In the genomic region with DNA sequence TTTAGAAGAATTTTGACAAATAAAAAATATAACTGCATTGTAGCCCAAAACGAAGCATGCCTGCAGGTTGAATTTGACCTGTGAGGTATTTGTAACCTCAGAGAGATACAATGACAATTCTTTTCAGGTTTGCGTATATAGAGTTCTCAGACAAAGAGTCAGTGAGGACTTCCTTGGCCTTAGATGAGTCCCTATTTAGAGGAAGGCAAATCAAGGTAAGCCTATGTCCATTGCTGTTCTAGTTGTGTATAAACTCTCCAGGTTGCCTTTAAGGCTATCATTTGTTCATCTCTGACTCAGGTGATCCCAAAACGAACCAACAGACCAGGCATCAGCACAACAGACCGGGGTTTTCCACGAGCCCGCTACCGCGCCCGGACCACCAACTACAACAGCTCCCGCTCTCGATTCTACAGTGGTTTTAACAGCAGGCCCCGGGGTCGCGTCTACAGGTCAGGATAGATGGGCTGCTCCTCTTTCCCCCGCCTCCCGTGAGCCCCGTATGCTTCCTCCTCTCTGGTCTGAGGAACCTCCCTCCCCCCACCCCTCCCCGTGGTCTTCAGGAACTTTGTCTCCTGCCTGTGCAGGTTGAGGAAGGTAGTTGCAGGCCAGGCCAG, we compare ENCODE assay signal across 19 cellular contexts. TPM values are rescaled to one million over a fixed set of nuclear protein-coding genes. Genes with fewer than 3 reads are reported as not detected.
DNase-seq lines count a peak whose midpoint lies in the region; ATAC-seq, FAIRE-seq and TF ChIP-seq lines count a peak whose summit lies in the region.
"Had no signal": no experiment of that assay in that cellular context is flagged by ENCODE, and none has a peak within 500 bp of the region (broad histone marks: within the 10 kb centered on the region; RNA-seq: fewer than 3 reads in every experiment).

No MANE protein-coding gene starts in this region.

- peaks cover 6% of the 10 kb centered on the region; the same call in 1 of the 2 replicates for H4K20me1 ChIP-seq in Karpas-422 (ENCODE audit: insufficient read depth, low read depth, low read length)
- H4K20me1 ChIP-seq in GM12878 (ENCODE audit: control insufficient read depth, insufficient read depth): no peaks in the 10 kb centered on the region; the same call in 1 of the 2 replicates

- H3K79me2 ChIP-seq in Karpas-422 (ENCODE audit: low read length) (peaks cover 30% of the 10 kb centered on the region), GM12878 (ENCODE audit: control insufficient read depth, insufficient read depth, low read length) (peaks cover 23% of the 10 kb centered on the region)

- no peak overlapping the region for H2AFZ ChIP-seq in Karpas-422 (ENCODE audit: low read length)
- no peak overlapping the region for H2AFZ ChIP-seq in GM12878 (ENCODE audit: control insufficient read depth, low read depth, low read length)

- TF ChIP-seq CTCF in 22Rv1 (IDR thresholded peaks at IDR 0.05) (no peak), GM12878 (IDR thresholded peaks at IDR 0.05 in 2 of 3, conservative IDR thresholded peaks at IDR 0.05 in 1 of 3; ENCODE audit: control insufficient read depth in 2 of 3, extremely low read depth in 1 of 3, insufficient read depth in 1 of 3, low read depth in 3 of 3, low read length in 3 of 3) (no peak), progenitor cell of endocrine pancreas (IDR thresholded peaks at IDR 0.05; ENCODE audit: unreplicated experiment) (no peak)

- in situ Hi-C loops in GM12878 (cut with MboI): loop anchor here (5.0 to 25.0 kb wide), 2 partner anchors 233 to 788 kb away; a partner anchor contains a TSS

- no peak for TF ChIP-seq EP300 in GM12878 (IDR thresholded peaks at IDR 0.05; ENCODE audit: borderline replicate concordance in 1 of 2, control insufficient read depth in 1 of 2, low read depth in 2 of 2, low read length in 2 of 2)

- no peaks in the 10 kb centered on the region for H3K9me3 Mint-ChIP-seq in progenitor cell of endocrine pancreas (ENCODE audit: low read depth)
- H3K9me3 Mint-ChIP-seq: CD8-positive, alpha-beta memory T cell; immature natural killer cell had no signal

- FAIRE-seq in GM12878 (lab: Jason Lieb, UNC): no peak

- H3K4me3 Mint-ChIP-seq in progenitor cell of endocrine pancreas (ENCODE audit: low read depth): no peak overlapping the region

- H3K27ac ChIP-seq in 22Rv1 (peak overlapping the region; percentile 96; the same call in 1 of the 2 replicates), Karpas-422 (ENCODE audit: low read length) (no peak overlapping the region; the same call in 1 of the 2 replicates), GM12878 (ENCODE audit: control insufficient read depth, insufficient read depth) (no peak overlapping the region)
- H3K27ac ChIP-seq: heart right ventricle had no signal

- WGBS in GM12878 (ENCODE audit: insufficient coverage, insufficient replicate concordance, low lambda C conversion rate, missing lambda C conversion rate): 94% methylated on average over 18 of the region's 18 CpGs

- peaks cover 23% of the 10 kb centered on the region for H3K36me3 Mint-ChIP-seq in progenitor cell of endocrine pancreas (ENCODE audit: insufficient read depth)

- ATAC-seq in GM12878 (no peak), GM19452 (IDR thresholded peaks at IDR 0.05; ENCODE audit: unreplicated experiment) (no peak)
- ATAC-seq: activated naive CD4-positive, alpha-beta T cell treated with anti-CD3 and anti-CD28 coated beads, Interleukin-2, amount 50 U/mL, for 72 hours; heart right ventricle; stimulated activated memory B cell treated with anti-CD40 and anti-IgM and Interleukin-4, amounts not matched to agents 10 μg/mL and 1 μg/mL and 100 μg/mL, for 72 hours had no signal

- RAD21 ChIA-PET in GM12878 (lab: Charles Lee; ENCODE audit: unreplicated experiment): interaction anchor here (1.3 to 4.1 kb wide), 2 partner anchors 20 to 28 kb away, joined by 3 to 103 read pairs; a partner anchor contains a TSS

- H3K9ac ChIP-seq in Karpas-422 (ENCODE audit: low read length): no peak overlapping the region
- no peak overlapping the region for H3K9ac ChIP-seq in GM12878 (ENCODE audit: control insufficient read depth, insufficient read depth, low read length)

- H3K4me2 ChIP-seq in Karpas-422 (ENCODE audit: low read depth, low read length, poor library complexity, severe bottlenecking) (peak overlapping the region; percentile 85), GM12878 (ENCODE audit: control insufficient read depth, insufficient read depth) (peak overlapping the region; percentile 14; the same call in 1 of the 2 replicates)

- SMC1A ChIA-PET in GM12878 (lab: Charles Lee; ENCODE audit: uncharacterized antibody, unreplicated experiment): interaction anchor here (1.0 to 3.5 kb wide), 3 partner anchors 11 to 59 kb away, joined by 3 to 13 read pairs (median 3); no protein-coding TSS in a partner anchor

- no peaks in the 10 kb centered on the region for H3K9me3 ChIP-seq in Karpas-422 (ENCODE audit: low read length)
- H3K9me3 ChIP-seq in GM12878 (replicated peaks; ENCODE audit: control insufficient read depth, insufficient read depth, low read length): no peaks in the 10 kb centered on the region
- H3K9me3 ChIP-seq: heart right ventricle, sigmoid colon, tibial nerve had no signal

- no peak for TF ChIP-seq POLR2A in GM12878 (IDR thresholded peaks at IDR 0.05; ENCODE audit: low read depth, low read length)

- CTCF ChIA-PET in GM12878 (lab: Yijun Ruan, JAX): interaction anchor here (1.1 to 7.2 kb wide), 6 partner anchors 22 to 236 kb away, joined by 3 to 77 read pairs (median 16); a partner anchor contains a TSS

- TF ChIP-seq RAD21 in GM12878 (IDR thresholded peaks at IDR 0.05; ENCODE audit: insufficient read depth, low read depth, low read length): no peak

- POLR2A ChIA-PET in GM12878 (lab: Charles Lee): interaction anchor here (0.6 to 6.3 kb wide), 4 partner anchors 17 to 578 kb away, joined by 3 to 98 read pairs (median 30); a partner anchor contains a TSS

- H3K4me1 Mint-ChIP-seq in progenitor cell of endocrine pancreas (ENCODE audit: low read depth): peaks cover 21% of the 10 kb centered on the region

- H3K27ac Mint-ChIP-seq in progenitor cell of endocrine pancreas: no peak overlapping the region
- H3K27ac Mint-ChIP-seq: activated CD4-positive, alpha-beta memory T cell treated with anti-CD3 and anti-CD28 coated beads, Interleukin-2, amount 10 ng/mL, durations not matched to agents 7 days and 5 days had no signal

- H3K27me3 ChIP-seq in Karpas-422 (ENCODE audit: low read length) (no peaks in the 10 kb centered on the region), GM12878 (replicated peaks in 1 of 2; ENCODE audit: control insufficient read depth in 2 of 2, insufficient read depth in 2 of 2, low read length in 1 of 2) (no peaks in the 10 kb centered on the region)
- H3K27me3 ChIP-seq: heart right ventricle, sigmoid colon, tibial nerve had no signal

- DNase-seq in Karpas-422 (no peak), GM12878 (ENCODE audit: low read depth, low spot score) (no peak), progenitor cell of endocrine pancreas (ENCODE audit: low spot score, unreplicated experiment) (no peak), germinal center (ENCODE audit: low spot score) (no peak)
- DNase-seq: activated CD4-positive, alpha-beta memory T cell treated with anti-CD3 and anti-CD28 coated beads, Interleukin-2, amount 10 ng/mL, durations not matched to agents 7 days and 5 days; activated T-cell treated with anti-CD3 and anti-CD28 coated beads, Interleukin-2, amount 50 U/mL, for 48 hours; CD8-positive, alpha-beta memory T cell; cortex of kidney; heart right ventricle; immature natural killer cell; MV-4-11; NCI-H187 treated with DMSO at 0.1 percent for 48 hours; NCI-H226; sigmoid colon had no signal

- H3K4me3 ChIP-seq in Karpas-422 (ENCODE audit: low read length): no peak overlapping the region
- H3K4me3 ChIP-seq in GM12878: no peak overlapping the region; the same call in 1 of the 2 replicates

- peaks cover 28% of the 10 kb centered on the region for H3K36me3 ChIP-seq in Karpas-422 (ENCODE audit: insufficient read depth, low read length)
- peaks cover 10 to 18% of the 10 kb centered on the region in 2 experiments for H3K36me3 ChIP-seq in GM12878 (ENCODE audit: control insufficient read depth in 2 of 2, insufficient read depth in 2 of 2, low read length in 1 of 2)

- H3K4me1 ChIP-seq in Karpas-422 (ENCODE audit: low read length): peaks cover 34% of the 10 kb centered on the region
- H3K4me1 ChIP-seq in GM12878 (ENCODE audit: control insufficient read depth, insufficient read depth, low read length): peaks cover 13% of the 10 kb centered on the region

- intact Hi-C loops in GM12878 (cut with micrococcal nuclease; ENCODE audit: unreplicated experiment): loop anchor here (5.0 kb wide), 2 partner anchors 143 to 233 kb away; a partner anchor contains a TSS

- no peaks in the 10 kb centered on the region for H3K27me3 Mint-ChIP-seq in progenitor cell of endocrine pancreas
- H3K27me3 Mint-ChIP-seq: activated CD4-positive, alpha-beta memory T cell treated with anti-CD3 and anti-CD28 coated beads, Interleukin-2, amount 10 ng/mL, durations not matched to agents 7 days and 5 days; stimulated activated memory B cell treated with anti-CD40 and anti-IgM and Interleukin-4, amounts not matched to agents 10 μg/mL and 1 μg/mL and 100 μg/mL, for 72 hours had no signal

- no peaks in the 10 kb centered on the region for H3K9me2 ChIP-seq in Karpas-422 (replicated peaks; ENCODE audit: insufficient read depth, low read length)

- no TSS peak for BruUV-seq in GM12878 (replicated peaks; lab: Mats Ljungman, UMichigan)

RNA-seq across cellular contexts. Expression of a gene that starts 2.7 kb away (rescaled TPM):
- 126 and 195 TPM in 2 replicates for total RNA-seq in Karpas-422 (2014; rRNA removed; shearing (Covaris generic); ENCODE audit: low replicate concordance)
- total RNA-seq in GM12878 (2013; cell fraction: nucleolus; rRNA removed): 79.0 and 80.6 TPM in 2 replicates
- total RNA-seq in GM12878 (2014; rRNA removed): 83.4 and 90.6 TPM in 2 replicates
- 106 TPM in 2 replicates for total RNA-seq in GM12878 (2014; rRNA removed; fragmentation: Illumina TruSeq; extraction: Trizol)
- total RNA-seq in GM12878 (2021): 189 and 206 TPM in 2 replicates
- 67.7 TPM for polyA plus RNA-seq in GM12878 (2011; ENCODE audit: low read depth)
- polyA plus RNA-seq in GM12878 (2011; rRNA removed): 222 and 248 TPM in 2 replicates
- 198 and 220 TPM in 2 replicates for polyA plus RNA-seq in GM12878 (2011; cell fraction: cytosol; rRNA removed)
- 548 and 640 TPM in 2 replicates for polyA plus RNA-seq in GM12878 (2011; cell fraction: nucleus; rRNA removed)
- polyA plus RNA-seq in GM12878 (2012): 119 and 126 TPM in 2 replicates
- 206 and 231 TPM in 2 replicates for polyA plus RNA-seq in GM12878 (2014; fragmentation: Illumina TruSeq; extraction: Trizol)
- polyA plus RNA-seq in GM12878 (2014; fragmentation: Nextera tagmentation; extraction: Ambion mirVana): 10 to 100 TPM; 31.3 to 35.6 TPM
- 149 and 158 TPM in 2 replicates for polyA plus RNA-seq in GM12878 (2014; rRNA removed)
- 10 to 100 TPM; 76.8 to 99.4 TPM for polyA plus RNA-seq in GM12878 (2016; fragmentation: Nextera tagmentation; extraction: Ambion mirVana)
- polyA minus RNA-seq in GM12878 (2011; rRNA and poly(A)+ RNA removed): 90.9 and 114 TPM in 2 replicates
- 21.9 and 31.3 TPM in 2 replicates for polyA minus RNA-seq in GM12878 (2011; cell fraction: cytosol; rRNA and poly(A)+ RNA removed)
- 40.1 and 63.0 TPM in 2 replicates for polyA minus RNA-seq in GM12878 (2011; cell fraction: nucleus; rRNA and poly(A)+ RNA removed)
- 318 and 338 TPM in 2 replicates for total RNA-seq in progenitor cell of endocrine pancreas

RNA-seq across cellular contexts. Expression of a gene that starts 17.3 kb away (rescaled TPM):
- 15.1 and 18.3 TPM in 2 replicates for total RNA-seq in Karpas-422 (2014; rRNA removed; shearing (Covaris generic); ENCODE audit: low replicate concordance)
- total RNA-seq in GM12878 (2013; cell fraction: nucleolus; rRNA removed): 24.1 and 28.4 TPM in 2 replicates
- total RNA-seq in GM12878 (2014; rRNA removed) (5.8 and 6.3 TPM in 2 replicates), GM12878 (2014; rRNA removed; fragmentation: Illumina TruSeq; extraction: Trizol) (7.9 and 8.3 TPM in 2 replicates), GM12878 (2021) (9.7 and 12.5 TPM in 2 replicates), progenitor cell of endocrine pancreas (23.7 and 24.3 TPM in 2 replicates)
- polyA plus RNA-seq in GM12878 (2011; ENCODE audit: low read depth): 8.3 TPM
- polyA plus RNA-seq in GM12878 (2011; rRNA removed) (14.7 and 15.4 TPM in 2 replicates), GM12878 (2014; fragmentation: Illumina TruSeq; extraction: Trizol) (9.6 and 10.1 TPM in 2 replicates), GM12878 (2014; fragmentation: Nextera tagmentation; extraction: Ambion mirVana) (1 to 10 TPM; 1.4 to 3.1 TPM), GM12878 (2014; rRNA removed) (13.3 and 14.0 TPM in 2 replicates), GM12878 (2016; fragmentation: Nextera tagmentation; extraction: Ambion mirVana) (1 to 10 TPM; 1.5 to 2.2 TPM)
- 12.1 and 14.0 TPM in 2 replicates for polyA plus RNA-seq in GM12878 (2011; cell fraction: cytosol; rRNA removed)
- polyA plus RNA-seq in GM12878 (2011; cell fraction: nucleus; rRNA removed): 21.4 and 22.2 TPM in 2 replicates
- 12.0 and 12.8 TPM in 2 replicates for polyA plus RNA-seq in GM12878 (2012)
- 10.7 and 14.0 TPM in 2 replicates for polyA minus RNA-seq in GM12878 (2011; rRNA and poly(A)+ RNA removed)
- 2.9 and 4.1 TPM in 2 replicates for polyA minus RNA-seq in GM12878 (2011; cell fraction: cytosol; rRNA and poly(A)+ RNA removed)
- 10.4 and 16.9 TPM in 2 replicates for polyA minus RNA-seq in GM12878 (2011; cell fraction: nucleus; rRNA and poly(A)+ RNA removed)

RNA-seq across cellular contexts. Expression of a gene that starts 21.3 kb away (rescaled TPM):
- 48.3 and 70.4 TPM in 2 replicates for total RNA-seq in Karpas-422 (2014; rRNA removed; shearing (Covaris generic); ENCODE audit: low replicate concordance)
- total RNA-seq in GM12878 (2013; cell fraction: nucleolus; rRNA removed): 79.3 and 88.0 TPM in 2 replicates
- total RNA-seq in GM12878 (2014; rRNA removed): 6.3 and 6.6 TPM in 2 replicates
- 7.6 and 9.7 TPM in 2 replicates for total RNA-seq in GM12878 (2014; rRNA removed; fragmentation: Illumina TruSeq; extraction: Trizol)
- 8.6 and 11.7 TPM in 2 replicates for total RNA-seq in GM12878 (2021)
- 11.1 TPM for polyA plus RNA-seq in GM12878 (2011; ENCODE audit: low read depth)
- polyA plus RNA-seq in GM12878 (2011; rRNA removed): 26.4 and 32.7 TPM in 2 replicates
- polyA plus RNA-seq in GM12878 (2011; cell fraction: cytosol; rRNA removed): 20.7 and 26.7 TPM in 2 replicates
- 72.6 and 113 TPM in 2 replicates for polyA plus RNA-seq in GM12878 (2011; cell fraction: nucleus; rRNA removed)
- polyA plus RNA-seq in GM12878 (2012): 10.9 and 17.0 TPM in 2 replicates
- polyA plus RNA-seq in GM12878 (2014; fragmentation: Illumina TruSeq; extraction: Trizol): 13.7 and 18.7 TPM in 2 replicates
- polyA plus RNA-seq in GM12878 (2014; fragmentation: Nextera tagmentation; extraction: Ambion mirVana): 1 to 10 TPM; 4.7 to 4.8 TPM
- polyA plus RNA-seq in GM12878 (2014; rRNA removed): 9.3 and 13.7 TPM in 2 replicates
- 1 to 10 TPM; 4.6 to 6.1 TPM for polyA plus RNA-seq in GM12878 (2016; fragmentation: Nextera tagmentation; extraction: Ambion mirVana)
- 19.9 and 26.3 TPM in 2 replicates for polyA minus RNA-seq in GM12878 (2011; rRNA and poly(A)+ RNA removed)
- 4.0 and 5.3 TPM in 2 replicates for polyA minus RNA-seq in GM12878 (2011; cell fraction: cytosol; rRNA and poly(A)+ RNA removed)
- 25.1 and 34.8 TPM in 2 replicates for polyA minus RNA-seq in GM12878 (2011; cell fraction: nucleus; rRNA and poly(A)+ RNA removed)
- total RNA-seq in progenitor cell of endocrine pancreas: 8.4 and 8.9 TPM in 2 replicates

RNA-seq across cellular contexts. Expression of a gene that starts 28.7 kb away (rescaled TPM):
- not detected in 2 replicates for total RNA-seq in Karpas-422 (2014; rRNA removed; shearing (Covaris generic); ENCODE audit: low replicate concordance)
- total RNA-seq in GM12878 (2013; cell fraction: nucleolus; rRNA removed): not detected in 2 replicates
- total RNA-seq in GM12878 (2014; rRNA removed) (not detected in 2 replicates), GM12878 (2014; rRNA removed; fragmentation: Illumina TruSeq; extraction: Trizol) (not detected in 2 replicates), GM12878 (2021) (0.11 TPM in 1 of 2 replicates, not detected in the other), progenitor cell of endocrine pancreas (26.2 and 29.3 TPM in 2 replicates)
- not detected for polyA plus RNA-seq in GM12878 (2011; ENCODE audit: low read depth)
- polyA plus RNA-seq in GM12878 (2011; rRNA removed) (not detected in 2 replicates), GM12878 (2014; fragmentation: Illumina TruSeq; extraction: Trizol) (not detected in 2 replicates), GM12878 (2014; fragmentation: Nextera tagmentation; extraction: Ambion mirVana) (not detected), GM12878 (2014; rRNA removed) (not detected in 2 replicates), GM12878 (2016; fragmentation: Nextera tagmentation; extraction: Ambion mirVana) (not detected)
- polyA plus RNA-seq in GM12878 (2011; cell fraction: cytosol; rRNA removed): not detected in 2 replicates
- 0.10 TPM in 1 of 2 replicates, not detected in the other for polyA plus RNA-seq in GM12878 (2011; cell fraction: nucleus; rRNA removed)
- polyA plus RNA-seq in GM12878 (2012): 0.06 TPM in 1 of 2 replicates, not detected in the other
- polyA minus RNA-seq in GM12878 (2011; rRNA and poly(A)+ RNA removed): not detected in 2 replicates
- not detected in 2 replicates for polyA minus RNA-seq in GM12878 (2011; cell fraction: cytosol; rRNA and poly(A)+ RNA removed)
- not detected in 2 replicates for polyA minus RNA-seq in GM12878 (2011; cell fraction: nucleus; rRNA and poly(A)+ RNA removed)

RNA-seq across cellular contexts. Expression of a gene that starts 38.0 kb away (rescaled TPM):
- total RNA-seq in Karpas-422 (2014; rRNA removed; shearing (Covaris generic); ENCODE audit: low replicate concordance): 9.3 and 12.7 TPM in 2 replicates
- 13.1 and 14.2 TPM in 2 replicates for total RNA-seq in GM12878 (2013; cell fraction: nucleolus; rRNA removed)
- total RNA-seq in GM12878 (2014; rRNA removed) (14.3 and 14.7 TPM in 2 replicates), GM12878 (2014; rRNA removed; fragmentation: Illumina TruSeq; extraction: Trizol) (12.7 and 13.0 TPM in 2 replicates), GM12878 (2021) (15.2 and 15.3 TPM in 2 replicates), progenitor cell of endocrine pancreas (21.1 and 22.5 TPM in 2 replicates)
- 1.9 TPM for polyA plus RNA-seq in GM12878 (2011; ENCODE audit: low read depth)
- polyA plus RNA-seq in GM12878 (2011; rRNA removed) (9.6 and 11.0 TPM in 2 replicates), GM12878 (2014; fragmentation: Illumina TruSeq; extraction: Trizol) (17.8 and 19.3 TPM in 2 replicates), GM12878 (2014; fragmentation: Nextera tagmentation; extraction: Ambion mirVana) (1 to 10 TPM; 2.6 to 3.6 TPM), GM12878 (2014; rRNA removed) (11.2 and 12.9 TPM in 2 replicates), GM12878 (2016; fragmentation: Nextera tagmentation; extraction: Ambion mirVana) (10 to 100 TPM; 13.3 to 16.2 TPM)
- polyA plus RNA-seq in GM12878 (2011; cell fraction: cytosol; rRNA removed): 11.3 and 14.2 TPM in 2 replicates
- polyA plus RNA-seq in GM12878 (2011; cell fraction: nucleus; rRNA removed): 5.9 and 7.2 TPM in 2 replicates
- polyA plus RNA-seq in GM12878 (2012): 5.7 and 10.2 TPM in 2 replicates
- polyA minus RNA-seq in GM12878 (2011; rRNA and poly(A)+ RNA removed): 18.8 and 19.3 TPM in 2 replicates
- polyA minus RNA-seq in GM12878 (2011; cell fraction: cytosol; rRNA and poly(A)+ RNA removed): 3.2 and 5.4 TPM in 2 replicates
- polyA minus RNA-seq in GM12878 (2011; cell fraction: nucleus; rRNA and poly(A)+ RNA removed): 6.5 and 8.0 TPM in 2 replicates
